In genomic region chr3:52481819-52482521, GRCh38 we compare ENCODE assay signal across 10 cellular contexts. TPM values are rescaled to one million over a fixed set of nuclear protein-coding genes. Genes with fewer than 3 reads are reported as not detected.
DNase-seq lines count a peak whose midpoint lies in the region; ATAC-seq and TF ChIP-seq lines count a peak whose summit lies in the region.
"Had no signal": no experiment of that assay in that cellular context is flagged by ENCODE, and none has a peak within 500 bp of the region (broad histone marks: within the 10 kb centered on the region; RNA-seq: fewer than 3 reads in every experiment).

No MANE protein-coding gene starts in this region.

- peaks cover 72% of the 10 kb centered on the region for H3K36me3 ChIP-seq in BJ (ENCODE audit: control insufficient read depth, insufficient read depth, low read length)
- H3K36me3 ChIP-seq in ascending aorta: peaks cover 77 to 89% of the 10 kb centered on the region in 2 donors

- intact Hi-C loops in ascending aorta (cut with DNase I): no loop called here

- H3K4me3 ChIP-seq in BJ (ENCODE audit: low read depth, low read length) (no peak overlapping the region), GM12875 (ENCODE audit: low read depth, low read length) (no peak overlapping the region), ascending aorta (no peak overlapping the region)
- H3K4me3 ChIP-seq: body of pancreas had no signal

- ATAC-seq in left lobe of liver: peak; percentile 79
- no peak for ATAC-seq in stimulated activated effector memory CD8-positive, alpha-beta T cell treated with anti-CD3 and anti-CD28 coated beads, Interleukin-12 subunit alpha, Interleukin-12 subunit beta, amount 100 ng/mL, for 72 hours
- ATAC-seq: body of pancreas had no signal

- no peak for DNase-seq in BJ (ENCODE audit: low read depth)
- DNase-seq in ascending aorta (ENCODE audit: low spot score in 2 of 2): no peak
- DNase-seq in left lobe of liver (ENCODE audit: low spot score): no peak
- no peak for DNase-seq in DMS79 treated with DMSO at 0.1 percent for 48 hours (lab: John Stamatoyannopoulos, UW)
- no peak for DNase-seq in central memory CD4-positive, alpha-beta T cell
- no peak for DNase-seq in NCI-H2171 treated with DMSO at 0.1 percent for 48 hours (lab: John Stamatoyannopoulos, UW)
- DNase-seq in stimulated activated effector memory CD8-positive, alpha-beta T cell treated with anti-CD3 and anti-CD28 coated beads, Interleukin-12 subunit alpha, Interleukin-12 subunit beta, amount 100 ng/mL, for 72 hours (ENCODE audit: low spot score in 2 of 2): no peak

- H3K27me3 ChIP-seq in BJ (ENCODE audit: control insufficient read depth, insufficient read depth, low read length): no peaks in the 10 kb centered on the region
- no peaks in the 10 kb centered on the region for H3K27me3 ChIP-seq in ascending aorta
- H3K27me3 ChIP-seq: body of pancreas had no signal

- H3K27ac Mint-ChIP-seq in stimulated activated effector memory CD8-positive, alpha-beta T cell treated with anti-CD3 and anti-CD28 coated beads, Interleukin-12 subunit alpha, Interleukin-12 subunit beta, amount 100 ng/mL, for 72 hours: no peak overlapping the region

- POLR2A ChIA-PET in BJ (lab: Charles Lee): no interaction called here

- H3K4me1 Mint-ChIP-seq in stimulated activated effector memory CD8-positive, alpha-beta T cell treated with anti-CD3 and anti-CD28 coated beads, Interleukin-12 subunit alpha, Interleukin-12 subunit beta, amount 100 ng/mL, for 72 hours: no peaks in the 10 kb centered on the region

- H3K36me3 Mint-ChIP-seq in stimulated activated effector memory CD8-positive, alpha-beta T cell treated with anti-CD3 and anti-CD28 coated beads, Interleukin-12 subunit alpha, Interleukin-12 subunit beta, amount 100 ng/mL, for 72 hours: peaks cover 68% of the 10 kb centered on the region

- CTCF ChIA-PET in BJ (lab: Yijun Ruan, JAX): interaction anchor here (0.7 to 3.1 kb wide), 6 partner anchors 9 to 195 kb away, joined by 3 to 11 read pairs (median 4); no protein-coding TSS in a partner anchor

- TF ChIP-seq CTCF in BJ (IDR thresholded peaks at IDR 0.05; ENCODE audit: insufficient read depth, low read depth, low read length): peak; percentile 62
- peak; percentile 46; the same call in 1 of the 2 replicates for TF ChIP-seq CTCF in GM12875 (IDR thresholded peaks at IDR 0.05; ENCODE audit: borderline replicate concordance, insufficient read depth, low read depth, low read length)
- peak in 2 of 3 experiments; percentile 17 to 43 for TF ChIP-seq CTCF in ascending aorta (IDR thresholded peaks at IDR 0.05)

- peaks cover 0 to 3% of the 10 kb centered on the region in 2 donors for H3K4me1 ChIP-seq in ascending aorta
- H3K4me1 ChIP-seq: body of pancreas had no signal

- no peaks in the 10 kb centered on the region for H3K9me3 Mint-ChIP-seq in stimulated activated effector memory CD8-positive, alpha-beta T cell treated with anti-CD3 and anti-CD28 coated beads, Interleukin-12 subunit alpha, Interleukin-12 subunit beta, amount 100 ng/mL, for 72 hours

- H3K4me3 Mint-ChIP-seq in stimulated activated effector memory CD8-positive, alpha-beta T cell treated with anti-CD3 and anti-CD28 coated beads, Interleukin-12 subunit alpha, Interleukin-12 subunit beta, amount 100 ng/mL, for 72 hours: no peak overlapping the region

- H3K9me3 ChIP-seq in ascending aorta: no peaks in the 10 kb centered on the region
- H3K9me3 ChIP-seq: body of pancreas had no signal

- no peak overlapping the region for H3K27ac ChIP-seq in ascending aorta
- H3K27ac ChIP-seq: body of pancreas had no signal

RNA-seq across cellular contexts. Expression of gene STAB1, which starts 13.2 kb away (rescaled TPM):
- 0.01 and 0.05 TPM in 2 replicates for polyA plus RNA-seq in BJ (2011; rRNA removed)
- polyA minus RNA-seq in BJ (2011; rRNA and poly(A)+ RNA removed): 0.14 TPM in 1 of 2 replicates, not detected in the other
- total RNA-seq in ascending aorta: 363 TPM
- 71.5 TPM for total RNA-seq in left lobe of liver
- total RNA-seq: HT1080 had no signal

RNA-seq across cellular contexts. Expression of gene NISCH, which starts 26.6 kb away (rescaled TPM):
- polyA plus RNA-seq in BJ (2011; rRNA removed): 66.4 and 95.3 TPM in 2 replicates
- 75.1 and 84.2 TPM in 2 replicates for polyA minus RNA-seq in BJ (2011; rRNA and poly(A)+ RNA removed)
- total RNA-seq in ascending aorta: 58.3 TPM
- 39.3 TPM for total RNA-seq in left lobe of liver

RNA-seq across cellular contexts. Expression of gene TNNC1, which starts 28.1 kb away (rescaled TPM):
- 1.7 TPM in 2 replicates for polyA plus RNA-seq in BJ (2011; rRNA removed)
- polyA minus RNA-seq in BJ (2011; rRNA and poly(A)+ RNA removed): 0.71 TPM in 1 of 2 replicates, not detected in the other
- total RNA-seq in ascending aorta (68.6 TPM), left lobe of liver (0.25 TPM)
- total RNA-seq: HT1080 had no signal

RNA-seq across cellular contexts. Expression of gene SEMA3G, which starts 37.1 kb away (rescaled TPM):
- polyA plus RNA-seq in BJ (2011; rRNA removed): not detected in 2 replicates
- polyA minus RNA-seq in BJ (2011; rRNA and poly(A)+ RNA removed): not detected in 2 replicates
- 163 TPM for total RNA-seq in ascending aorta
- total RNA-seq in left lobe of liver: 0.93 TPM

RNA-seq across cellular contexts. Expression of gene NT5DC2, which starts 51.7 kb away (rescaled TPM):
- 132 and 186 TPM in 2 replicates for polyA plus RNA-seq in BJ (2011; rRNA removed)
- polyA minus RNA-seq in BJ (2011; rRNA and poly(A)+ RNA removed): 150 and 175 TPM in 2 replicates
- 95.5 TPM for total RNA-seq in ascending aorta
- 4.1 TPM for total RNA-seq in left lobe of liver

Comparison
In these comparisons a context has a peak if more than half of its experiments do, and no peak if none do; other contexts are left out.
1. RNA of gene TNNC1, which starts 28.1 kb away (total RNA-seq): 68.6 TPM in ascending aorta (single experiment); 0.25 TPM in left lobe of liver (single experiment); every median in the first group is over 10 times any median in the second.
2. Peak in every context shown above with its lines, with median percentiles within 50 percentile points of each other: CTCF ChIP-seq.